16 cellular contexts compared by ENCODE assay signal in genomic region chr9:94773655-94774054, GRCh38.
"Had no signal": no experiment of that assay in that cellular context is flagged by ENCODE, and none has a peak within 500 bp of the region (broad histone marks: within the 10 kb centered on the region; RNA-seq: fewer than 3 reads in every experiment).

No MANE protein-coding gene starts in this region.

- H3K4me1 ChIP-seq: breast epithelium, left lung, spleen had no signal

- H3K9me3 ChIP-seq: breast epithelium, heart right ventricle, left lung, sigmoid colon, spleen, tibial artery had no signal

- DNase-seq: activated T-cell treated with anti-CD3 and anti-CD28 coated beads, Interleukin-2, amount 50 U/mL, for 1 hour; cortex of kidney; effector CD4-positive, alpha-beta T cell; heart right ventricle; kidney; left lung; naive thymus-derived CD4-positive, alpha-beta T cell; sigmoid colon; spleen; stimulated activated CD4-positive, alpha-beta T cell treated with anti-CD3 and anti-CD28 coated beads, Interleukin-4, amount 100 ng/mL, for 24 hours; stimulated activated naive CD4-positive, alpha-beta T cell treated with Interleukin-2 at 50 U/mL for 16 hours; T-cell; tibial artery had no signal

- H3K4me3 ChIP-seq: breast epithelium, heart right ventricle, left lung, sigmoid colon, spleen, tibial artery had no signal

- H3K27me3 ChIP-seq: breast epithelium, heart right ventricle, left lung, sigmoid colon, spleen, tibial artery had no signal

- H3K36me3 ChIP-seq: breast epithelium, heart right ventricle, sigmoid colon, spleen, tibial artery had no signal

- ATAC-seq: activated naive CD4-positive, alpha-beta T cell treated with anti-CD3 and anti-CD28 coated beads, Interleukin-2, amount 50 U/mL, for 72 hours; activated T-helper 17 cell treated with anti-CD3 and anti-CD28 coated beads, Interleukin-2, amount 50 U/mL, for 72 hours; heart right ventricle; left lung; naive thymus-derived CD4-positive, alpha-beta T cell; T-cell had no signal

- H3K27ac ChIP-seq: breast epithelium, heart right ventricle, left lung, sigmoid colon, spleen had no signal
